Comparison of ENCODE assay signal across 21 cellular contexts in the genomic region with DNA sequence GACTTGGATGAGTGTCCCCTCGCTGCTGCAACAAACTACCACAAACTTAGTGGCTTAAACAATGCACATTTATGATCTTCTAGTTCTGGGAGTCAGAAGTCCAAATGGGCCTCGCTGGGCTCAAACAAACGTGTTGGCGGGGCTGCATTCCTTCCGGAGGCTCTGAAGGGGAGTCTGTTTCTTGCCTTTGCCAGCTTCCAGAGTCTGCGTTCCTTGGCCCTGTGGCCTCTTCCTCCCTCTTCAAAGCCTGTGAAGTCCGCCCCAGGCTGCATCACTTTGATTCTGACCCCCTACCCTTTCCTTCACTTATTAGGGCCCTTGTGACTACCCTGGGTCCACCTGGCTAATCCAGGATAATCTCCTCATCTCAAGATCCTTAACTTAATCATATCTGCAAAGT.
"Had no signal": no experiment of that assay in that cellular context is flagged by ENCODE, and none has a peak within 500 bp of the region (broad histone marks: within the 10 kb centered on the region; RNA-seq: fewer than 3 reads in every experiment).

No MANE protein-coding gene starts in this region.

- H3K27ac Mint-ChIP-seq: mesothelial cell of epicardium had no signal

- H3K4me1 ChIP-seq: esophagus muscularis mucosa, foreskin keratinocyte, gastroesophageal sphincter, left lung, lower lobe of right lung had no signal

- FAIRE-seq: colon, endothelial cell of umbilical vein, frontal cortex, islet of Langerhans, keratinocyte had no signal

- H3K9me3 ChIP-seq: left lung, lower lobe of right lung had no signal

- H3K4me3 ChIP-seq: coronary artery, dorsolateral prefrontal cortex, esophagus muscularis mucosa, gastroesophageal sphincter, hepatocyte, left lung, lower lobe of right lung had no signal

- DNase-seq: cerebellar nuclear complex; dermis blood vessel endothelial cell; effector CD4-positive, alpha-beta T cell; effector memory CD4-positive, alpha-beta T cell; foreskin keratinocyte; left cardiac atrium; left lung; left ventricle myocardium superior; lower lobe of right lung; mesenchymal stem cell had no signal

- H2AFZ ChIP-seq: hepatocyte had no signal

- H3K27me3 ChIP-seq: dorsolateral prefrontal cortex, hepatocyte had no signal

- H3K36me3 ChIP-seq: esophagus muscularis mucosa, gastroesophageal sphincter, left lung, lower lobe of right lung had no signal

- ATAC-seq: foreskin keratinocyte, gastroesophageal sphincter, left cardiac atrium, left lung, left ventricle myocardium superior, lower lobe of right lung had no signal

- H3K4me3 Mint-ChIP-seq: mesothelial cell of epicardium had no signal

- H3K27ac ChIP-seq: coronary artery, dorsolateral prefrontal cortex, esophagus muscularis mucosa, foreskin keratinocyte, gastroesophageal sphincter, hepatocyte, left lung, lower lobe of right lung had no signal

- H3K36me3 Mint-ChIP-seq: mesothelial cell of epicardium had no signal

- H3K79me2 ChIP-seq: hepatocyte had no signal

- H3K4me2 ChIP-seq: hepatocyte had no signal
